Comparison of ENCODE assay signal across 11 cellular contexts in genomic region chr7:144281981-144282380, GRCh38. TPM values are rescaled to one million over a fixed set of nuclear protein-coding genes. Genes with fewer than 3 reads are reported as not detected.
"Had no signal": no experiment of that assay in that cellular context is flagged by ENCODE, and none has a peak within 500 bp of the region (broad histone marks: within the 10 kb centered on the region; RNA-seq: fewer than 3 reads in every experiment).

No MANE protein-coding gene starts in this region.

RNA-seq across cellular contexts. Expression of gene CTAGE8, which starts 12.9 kb away (rescaled TPM):
- total RNA-seq: occipital lobe had no signal
- polyA plus RNA-seq: neural cell had no signal

RNA-seq across cellular contexts. Expression of gene OR2A7, which starts 17.4 kb away (rescaled TPM):
- total RNA-seq: occipital lobe had no signal
- polyA plus RNA-seq: neural cell had no signal

RNA-seq across cellular contexts. Expression of gene OR2A1, which starts 30.2 kb away (rescaled TPM):
- total RNA-seq: natural killer cell, occipital lobe, psoas muscle, smooth muscle cell, suprapubic skin, transverse colon, upper lobe of right lung had no signal
- polyA plus RNA-seq: neural cell, smooth muscle cell had no signal

RNA-seq across cellular contexts. Expression of gene OR2A42, which starts 42.6 kb away (rescaled TPM):
- total RNA-seq: natural killer cell, occipital lobe, progenitor cell of endocrine pancreas, psoas muscle, right cardiac atrium, testis, transverse colon, upper lobe of right lung had no signal
- polyA plus RNA-seq: neural cell, smooth muscle cell had no signal
